Comparison of ENCODE assay signal across 27 cellular contexts in the genomic region with DNA sequence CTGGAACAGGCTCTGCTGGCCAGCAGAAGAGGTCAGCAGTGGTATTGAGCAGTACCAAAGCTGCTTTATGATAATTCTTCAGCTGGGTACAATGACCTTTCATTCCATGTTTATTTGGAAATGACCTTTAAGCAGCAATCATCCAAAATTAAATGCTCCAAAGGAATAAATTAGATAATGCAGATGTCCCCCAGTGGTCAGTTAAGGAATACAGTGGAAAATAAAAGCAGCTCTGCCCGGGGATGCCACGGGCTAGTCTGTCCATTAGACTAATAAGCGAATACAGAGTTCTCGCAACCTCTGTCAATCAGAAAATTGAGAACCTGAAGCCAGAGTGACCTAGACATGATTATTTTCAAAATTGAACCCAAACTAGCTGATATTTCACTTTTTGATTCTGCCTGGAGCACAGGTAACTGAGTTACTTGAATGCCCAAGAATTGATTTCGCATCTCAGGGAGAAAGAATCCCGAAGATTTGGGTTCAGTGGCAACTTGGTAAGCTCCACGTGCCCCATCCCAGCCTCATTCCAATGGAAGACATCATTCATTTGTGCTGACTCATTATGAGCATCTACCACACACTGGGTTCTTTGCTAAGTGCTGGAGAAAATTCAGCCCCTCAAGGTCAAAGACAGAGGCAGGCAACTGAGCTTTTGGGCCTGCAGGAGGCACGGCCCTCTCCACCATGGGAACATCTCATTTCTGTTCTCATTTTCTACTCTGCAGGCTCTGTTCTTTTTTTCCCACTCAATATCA. TPM values are rescaled to one million over a fixed set of nuclear protein-coding genes. Genes with fewer than 3 reads are reported as not detected.
DNase-seq lines count a peak whose midpoint lies in the region; ATAC-seq and TF ChIP-seq lines count a peak whose summit lies in the region.
"Had no signal": no experiment of that assay in that cellular context is flagged by ENCODE, and none has a peak within 500 bp of the region (broad histone marks: within the 10 kb centered on the region; RNA-seq: fewer than 3 reads in every experiment).

No MANE protein-coding gene starts in this region.

- H3K9me3 ChIP-seq in AG04450 (ENCODE audit: control insufficient read depth, insufficient read depth, low read length) (no peaks in the 10 kb centered on the region), HCT116 (ENCODE audit: control insufficient read depth in 1 of 2, insufficient read depth in 1 of 2, low read depth in 1 of 2, low read length in 2 of 2) (no peaks in the 10 kb centered on the region)
- H3K9me3 ChIP-seq: BLaER1, HAP-1, lower lobe of right lung, testis, uterus had no signal

- no peaks in the 10 kb centered on the region for H3K4me1 Mint-ChIP-seq in chondrocyte (ENCODE audit: low read depth)
- H3K4me1 Mint-ChIP-seq: activated naive CD8-positive, alpha-beta T cell treated with anti-CD3 and anti-CD28 coated beads for 36 hours; central memory CD8-positive, alpha-beta T cell; natural killer cell had no signal

- intact Hi-C loops in HCT116 (cut with micrococcal nuclease) = no loop called here
- intact Hi-C loops in posterior vena cava (cut with DNase I) = no loop called here

- H3K9ac ChIP-seq in HCT116 (ENCODE audit: low read length) = no peak overlapping the region
- H3K9ac ChIP-seq: BLaER1 had no signal

- no peaks in the 10 kb centered on the region for H3K9me3 Mint-ChIP-seq in chondrocyte (ENCODE audit: low read depth)
- H3K9me3 Mint-ChIP-seq: activated B cell treated with CpG ODN at 0.5 μM for 24 hours; activated naive CD8-positive, alpha-beta T cell treated with anti-CD3 and anti-CD28 coated beads for 36 hours; activated T-helper 2 cell treated with anti-CD3 and anti-CD28 coated beads, Interferon-gamma antibody, Interleukin-2, Interleukin-4, amounts not matched to agents 10 μg/mL and 5 μg/mL and 100 μg/mL, durations not matched to agents 14 hours and 24 hours and 36 hours; central memory CD8-positive, alpha-beta T cell; natural killer cell had no signal

- ATAC-seq in HCT116 = peak; percentile 53; the same call in 1 of the 2 replicates
- ATAC-seq: lower lobe of right lung; natural killer cell; stimulated activated naive CD8-positive, alpha-beta T cell treated with anti-CD3 and anti-CD28 coated beads, Interleukin-15, Interleukin-2, amounts not matched to agents 100 U/mL and 50 U/mL, for 24 hours had no signal

- CTCF ChIA-PET in AG04450 (lab: Charles Lee) = interaction anchor here (0.8 to 1.8 kb wide), 3 partner anchors 13 to 401 kb away, joined by 3 to 7 read pairs (median 6); no protein-coding TSS in a partner anchor
- CTCF ChIA-PET in HCT116 (lab: Charles Lee) = interaction anchor here (1.2 to 1.4 kb wide), 2 partner anchors 8 to 141 kb away, joined by 4 read pairs; no protein-coding TSS in a partner anchor

- H3K4me3 Mint-ChIP-seq in chondrocyte (ENCODE audit: unreplicated experiment) = no peak overlapping the region
- H3K4me3 Mint-ChIP-seq: activated B cell treated with CpG ODN at 0.5 μM for 24 hours; activated naive CD8-positive, alpha-beta T cell treated with anti-CD3 and anti-CD28 coated beads for 36 hours; central memory CD8-positive, alpha-beta T cell; natural killer cell had no signal

- in situ Hi-C loops in SK-MEL-5 (cut with HindIII; ENCODE audit: low pct_unique_long_range_greater_than_20kb, low sequenced_read_pairs) = no loop called here

- H2AFZ ChIP-seq in HCT116 (ENCODE audit: low read depth, low read length, poor library complexity, severe bottlenecking) = no peak overlapping the region

- no TSS peak for BruUV-seq in HCT116 (replicated peaks; lab: Mats Ljungman, UMichigan)

- no peak overlapping the region for H3K27ac Mint-ChIP-seq in chondrocyte (ENCODE audit: unreplicated experiment)
- H3K27ac Mint-ChIP-seq: activated B cell treated with CpG ODN at 0.5 μM for 24 hours; activated T-helper 2 cell treated with anti-CD3 and anti-CD28 coated beads, Interferon-gamma antibody, Interleukin-2, Interleukin-4, amounts not matched to agents 10 μg/mL and 5 μg/mL and 100 μg/mL, durations not matched to agents 14 hours and 24 hours and 36 hours; natural killer cell had no signal

- TF ChIP-seq CTCF in AG04450 (IDR thresholded peaks at IDR 0.05; ENCODE audit: low read depth, low read length) = peak; percentile 31
- TF ChIP-seq CTCF in HCT116 (IDR thresholded peaks at IDR 0.05 in 2 of 3, conservative IDR thresholded peaks at IDR 0.05 in 1 of 3; ENCODE audit: borderline replicate concordance in 1 of 3, insufficient read depth in 1 of 3, low read depth in 2 of 3, low read length in 2 of 3) = peak in 1 of 3 experiments; percentile 60; a peak in 2 of 6 replicates
- no peak for TF ChIP-seq CTCF in chondrocyte (IDR thresholded peaks at IDR 0.05)

- TF ChIP-seq POLR2A in HCT116 (IDR thresholded peaks at IDR 0.05; ENCODE audit: borderline replicate concordance, extremely low read depth, insufficient read depth, insufficient read length) = no peak

- DNase-seq in AG04450 (ENCODE audit: low read depth, low spot score) (no peak), HCT116 (ENCODE audit: low read depth, low spot score) (no peak), SK-MEL-5 (ENCODE audit: low read depth, low spot score) (peak; percentile 40), hepatic stellate cell (ENCODE audit: low spot score) (peak; percentile 21), SK-N-DZ (ENCODE audit: low spot score) (no peak), chondrocyte (ENCODE audit: low spot score) (no peak), posterior vena cava (ENCODE audit: low spot score) (no peak)
- no peak for DNase-seq in activated naive CD4-positive, alpha-beta T cell treated with Interleukin-2 at 50 U/mL for 16 hours
- DNase-seq: activated B cell treated with CpG ODN at 0.5 μM for 24 hours; activated CD4-positive, alpha-beta T cell treated with anti-CD3 and anti-CD28 coated beads, Interleukin-2, amount 50 U/mL, for 4 hours; activated CD8-positive, alpha-beta memory T cell treated with anti-CD3 and anti-CD28 coated beads, Interleukin-2, amount 50 U/mL, for 48 hours; activated naive CD8-positive, alpha-beta T cell treated with anti-CD3 and anti-CD28 coated beads for 36 hours; lower lobe of right lung; natural killer cell; NCI-H1092; NCI-H1930; NCI-H526; NK-92 treated with Interleukin-12 subunit alpha and Interleukin-12 subunit beta, amount 100 ng/mL, for 24 hours; occipital lobe; SHP77; stimulated activated naive CD8-positive, alpha-beta T cell treated with anti-CD3 and anti-CD28 coated beads, Interleukin-15, Interleukin-2, amounts not matched to agents 100 U/mL and 50 U/mL, for 24 hours; testis; uterus had no signal

- POLR2A ChIA-PET in AG04450 (lab: Yijun Ruan, JAX) (interaction anchor here (0.5 kb wide), 1 partner anchor 113 kb away, joined by 3 read pairs; no protein-coding TSS in a partner anchor), HCT116 (lab: Charles Lee) (interaction anchor here (0.7 kb wide), 1 partner anchor 69 kb away, joined by 4 read pairs; no protein-coding TSS in a partner anchor)

- H3K27ac ChIP-seq in AG04450 (ENCODE audit: low read depth, low read length) (no peak overlapping the region), HCT116 (ENCODE audit: low read depth, low read length) (no peak overlapping the region)
- H3K27ac ChIP-seq: BLaER1, lower lobe of right lung, testis, uterus had no signal

- no peaks in the 10 kb centered on the region for H3K36me3 Mint-ChIP-seq in chondrocyte (ENCODE audit: low read depth)
- H3K36me3 Mint-ChIP-seq: activated naive CD8-positive, alpha-beta T cell treated with anti-CD3 and anti-CD28 coated beads for 36 hours; natural killer cell had no signal

- H3K79me2 ChIP-seq in HCT116 (ENCODE audit: insufficient read depth, low read length) = no peaks in the 10 kb centered on the region

- no peak overlapping the region for H3K4me2 ChIP-seq in HCT116 (ENCODE audit: low read length)
- H3K4me2 ChIP-seq: BLaER1 had no signal

- no peaks in the 10 kb centered on the region for H3K9me2 ChIP-seq in HCT116 (ENCODE audit: insufficient read depth)

- no peak for TF ChIP-seq RAD21 in HCT116 (IDR thresholded peaks at IDR 0.05; ENCODE audit: low read depth)

- RAD21 ChIA-PET in HCT116 (lab: Charles Lee; ENCODE audit: low non-redundant PET in 1 of 2, low total read pairs in 2 of 2, uncharacterized antibody in 2 of 2, unreplicated experiment in 2 of 2) = no interaction called here

- H3K36me3 ChIP-seq in HCT116 (ENCODE audit: control insufficient read depth in 1 of 2, insufficient read depth in 2 of 2, low read length in 2 of 2) = no peaks in the 10 kb centered on the region
- H3K36me3 ChIP-seq: BLaER1, HAP-1, lower lobe of right lung, uterus had no signal

- no peaks in the 10 kb centered on the region for H3K27me3 Mint-ChIP-seq in chondrocyte (ENCODE audit: low read depth)
- H3K27me3 Mint-ChIP-seq: activated naive CD8-positive, alpha-beta T cell treated with anti-CD3 and anti-CD28 coated beads for 36 hours had no signal

- H3K4me1 ChIP-seq in HCT116 (ENCODE audit: control insufficient read depth in 1 of 2, insufficient read depth in 2 of 2, low read length in 2 of 2) = peaks cover 0 to 5% of the 10 kb centered on the region in 2 experiments; a peak in 1 of 4 replicates
- H3K4me1 ChIP-seq: lower lobe of right lung, testis, uterus had no signal

- H3K27me3 ChIP-seq in AG04450 (ENCODE audit: control insufficient read depth, insufficient read depth, low read length) (peaks cover 6% of the 10 kb centered on the region), HCT116 (ENCODE audit: insufficient read depth, low read length) (no peaks in the 10 kb centered on the region)
- H3K27me3 ChIP-seq: BLaER1, testis, uterus had no signal

- no peak overlapping the region for H3K4me3 ChIP-seq in AG04450 (ENCODE audit: low read depth, low read length)
- no peak overlapping the region for H3K4me3 ChIP-seq in HCT116 (replicated peaks in 1 of 2; ENCODE audit: low read depth in 1 of 2, low read length in 2 of 2)
- H3K4me3 ChIP-seq: BLaER1, HAP-1, lower lobe of right lung, testis, uterus had no signal

- H4K20me1 ChIP-seq in HCT116 (ENCODE audit: insufficient read depth) = no peaks in the 10 kb centered on the region
- H4K20me1 ChIP-seq: BLaER1 had no signal

RNA-seq across cellular contexts. Expression of a gene that starts 34.4 kb away (rescaled TPM):
- polyA plus RNA-seq in AG04450 (2011; rRNA removed) = 18.0 and 19.0 TPM in 2 replicates
- polyA minus RNA-seq in AG04450 (2011; rRNA and poly(A)+ RNA removed) = 37.0 and 56.0 TPM in 2 replicates
- 46.4 TPM for total RNA-seq in HCT116 (2021; ENCODE audit: unreplicated experiment)
- 24.1 and 24.5 TPM in 2 replicates for polyA plus RNA-seq in HCT116 (2012)
- 64.4 and 89.8 TPM in 2 replicates for total RNA-seq in SK-MEL-5 (2014; rRNA removed; shearing (Covaris generic))
- polyA plus RNA-seq in SK-MEL-5 (2015; cell fraction: cytosol; rRNA removed) = 74.6 and 85.1 TPM in 2 replicates
- polyA plus RNA-seq in SK-MEL-5 (2015; cell fraction: nucleus; rRNA removed) = 13.7 and 26.6 TPM in 2 replicates
- polyA plus RNA-seq in SK-N-DZ (2014; cell fraction: cytosol; rRNA removed) = 16.4 and 21.8 TPM in 2 replicates
- polyA plus RNA-seq in SK-N-DZ (2014; cell fraction: nucleus; rRNA removed) = 15.0 and 25.4 TPM in 2 replicates
- total RNA-seq in chondrocyte = 25.3 to 32.8 TPM (median 28.0 TPM) in 3 replicates
- 10 to 100 TPM; 20.6 to 25.8 TPM for total RNA-seq in posterior vena cava

RNA-seq across cellular contexts. Expression of a gene that starts 37.9 kb away (rescaled TPM):
- polyA plus RNA-seq in AG04450 (2011; rRNA removed) = 0.11 and 0.15 TPM in 2 replicates
- polyA minus RNA-seq in AG04450 (2011; rRNA and poly(A)+ RNA removed) = 0.22 and 0.28 TPM in 2 replicates
- total RNA-seq in HCT116 (2021; ENCODE audit: unreplicated experiment) = not detected
- polyA plus RNA-seq in HCT116 (2012) = 0.04 and 0.07 TPM in 2 replicates
- 0.03 and 0.08 TPM in 2 replicates for total RNA-seq in SK-MEL-5 (2014; rRNA removed; shearing (Covaris generic))
- polyA plus RNA-seq in SK-MEL-5 (2015; cell fraction: cytosol; rRNA removed) = 0.01 TPM in 1 of 2 replicates, not detected in the other
- polyA plus RNA-seq in SK-MEL-5 (2015; cell fraction: nucleus; rRNA removed) = not detected in 2 replicates
- 6.3 and 9.3 TPM in 2 replicates for polyA plus RNA-seq in SK-N-DZ (2014; cell fraction: cytosol; rRNA removed)
- polyA plus RNA-seq in SK-N-DZ (2014; cell fraction: nucleus; rRNA removed) = 2.3 TPM in 2 replicates
- total RNA-seq in chondrocyte = 0.82 to 1.5 TPM (median 1.5 TPM) in 3 replicates
- 1 to 10 TPM in 1 of 2 donors, under 1 TPM in 1; 0.88 to 1.1 TPM for total RNA-seq in posterior vena cava
- total RNA-seq: natural killer cell had no signal

Comparison
In these comparisons a context has a peak if more than half of its experiments do, and no peak if none do; other contexts are left out.
1. DNase-seq: peak in SK-MEL-5 (single experiment) and hepatic stellate cell (single experiment); none in AG04450 (single experiment), HCT116 (single experiment), SK-N-DZ (single experiment), chondrocyte (single experiment), posterior vena cava (single experiment) and activated naive CD4-positive, alpha-beta T cell treated with Interleukin-2 at 50 U/mL for 16 hours (single experiment).